In the genomic region with DNA sequence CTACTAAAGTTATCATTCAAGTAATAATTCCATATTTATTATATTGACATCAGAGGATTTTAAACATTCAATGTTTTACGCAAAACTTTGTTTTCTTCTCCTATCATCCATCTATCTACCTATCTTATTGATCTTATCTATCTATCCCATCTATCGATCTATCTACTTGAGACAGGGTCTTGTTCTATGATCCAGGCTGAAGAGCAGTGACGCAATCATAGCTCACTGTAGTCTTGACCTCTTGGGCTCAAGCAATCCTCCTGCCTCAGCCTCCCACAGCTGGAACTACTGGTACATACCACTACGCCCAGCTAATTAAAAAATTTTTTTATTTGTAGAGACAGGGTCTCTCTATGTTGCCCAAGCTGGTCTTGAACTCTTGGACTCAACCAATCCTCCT, we compare ENCODE assay signal across 33 cellular contexts.
"Had no signal": no experiment of that assay in that cellular context is flagged by ENCODE, and none has a peak within 500 bp of the region (broad histone marks: within the 10 kb centered on the region; RNA-seq: fewer than 3 reads in every experiment).

No MANE protein-coding gene starts in this region.

- H3K27me3 ChIP-seq: adrenal gland, body of pancreas, brain microvascular endothelial cell, breast epithelium had no signal

- H3K4me1 ChIP-seq: adrenal gland, body of pancreas, breast epithelium had no signal

- ATAC-seq: activated CD8-positive, alpha-beta T cell treated with anti-CD3 and anti-CD28 coated beads for 36 hours; activated naive CD4-positive, alpha-beta T cell treated with anti-CD3 and anti-CD28 coated beads, Interleukin-2, amount 50 U/mL, for 72 hours; activated T-cell treated with anti-CD3 and anti-CD28 coated beads, Interleukin-2, amount 50 U/mL, for 4 hours; activated T-cell treated with anti-CD3 and anti-CD28 coated beads, Interleukin-2, amount 50 U/mL, for 72 hours; activated T-helper 17 cell treated with anti-CD3 and anti-CD28 coated beads, Interleukin-2, amount 50 U/mL, for 72 hours; body of pancreas had no signal

- DNase-seq: activated B cell treated with CpG ODN at 0.5 μM for 24 hours; activated CD4-positive, alpha-beta memory T cell treated with anti-CD3 and anti-CD28 coated beads for 36 hours; activated CD4-positive, alpha-beta T cell treated with anti-CD3 and anti-CD28 coated beads for 4 hours; activated CD4-positive, alpha-beta T cell treated with anti-CD3 and anti-CD28 coated beads, Interleukin-2, amount 10 ng/mL, durations not matched to agents 24 days and 14 days; activated CD4-positive, alpha-beta T cell treated with anti-CD3 and anti-CD28 coated beads, Interleukin-2, amount 50 U/mL, for 1 hour; activated CD4-positive, alpha-beta T cell treated with anti-CD3 and anti-CD28 coated beads, Interleukin-2, amount 50 U/mL, for 4 hours; activated CD4-positive, CD25-positive, alpha-beta regulatory T cell treated with anti-CD3 and anti-CD28 coated beads, Interleukin-2, amount 50 U/mL, for 72 hours; activated CD8-positive, alpha-beta memory T cell treated with anti-CD3 and anti-CD28 coated beads, Interleukin-2, amount 50 U/mL, for 4 hours; activated CD8-positive, alpha-beta T cell treated with anti-CD3 and anti-CD28 coated beads for 36 hours; activated effector memory CD4-positive, alpha-beta T cell treated with anti-CD3 and anti-CD28 coated beads, Interleukin-2, amount 50 U/mL, for 16 hours; activated gamma-delta T cell treated with Interleukin-2 at 50 U/mL for 16 hours; activated naive CD4-positive, alpha-beta T cell; activated naive CD4-positive, alpha-beta T cell treated with anti-CD3 and anti-CD28 coated beads for 36 hours; activated naive CD4-positive, alpha-beta T cell treated with anti-CD3 and anti-CD28 coated beads, Interleukin-2, amount 50 U/mL, for 16 hours; activated naive CD8-positive, alpha-beta T cell treated with anti-CD3 and anti-CD28 coated beads for 36 hours; activated T-cell treated with anti-CD3 and anti-CD28 coated beads for 4 hours; activated T-cell treated with anti-CD3 and anti-CD28 coated beads, Interleukin-2, amount 50 U/mL, for 1 hour; activated T-cell treated with anti-CD3 and anti-CD28 coated beads, Interleukin-2, amount 50 U/mL, for 4 hours; activated T-cell treated with anti-CD3 and anti-CD28 coated beads, Interleukin-2, amount 50 U/mL, for 72 hours; adrenal gland; amniotic stem cell; aorta; body of pancreas; brain microvascular endothelial cell; central memory CD4-positive, alpha-beta T cell; T-helper 2 cell; T-helper 9 cell had no signal

- H3K9me3 ChIP-seq: adrenal gland, body of pancreas had no signal

- H3K4me3 ChIP-seq: adrenal gland, body of pancreas, breast epithelium had no signal

- H3K27ac ChIP-seq: adrenal gland, body of pancreas, brain microvascular endothelial cell, breast epithelium, VCaP had no signal

- H3K36me3 ChIP-seq: adrenal gland, brain microvascular endothelial cell, breast epithelium had no signal

- FAIRE-seq: astrocyte, TTC549 had no signal
